Comparison of ENCODE assay signal across 26 cellular contexts in genomic region chr2:69575926-69576325, GRCh38.
DNase-seq lines count a peak whose midpoint lies in the region; ATAC-seq, FAIRE-seq and TF ChIP-seq lines count a peak whose summit lies in the region.
"Had no signal": no experiment of that assay in that cellular context is flagged by ENCODE, and none has a peak within 500 bp of the region (broad histone marks: within the 10 kb centered on the region; RNA-seq: fewer than 3 reads in every experiment).

No MANE protein-coding gene starts in this region.

- H3K9me1 ChIP-seq in K562 (ENCODE audit: control insufficient read depth, insufficient read depth, low read length) = peaks cover 3% of the 10 kb centered on the region

- no peak overlapping the region for H3K9ac ChIP-seq in K562 (ENCODE audit: insufficient read depth in 1 of 2, low read depth in 2 of 2, low read length in 2 of 2)
- H3K9ac ChIP-seq: GM23248, neural progenitor cell had no signal

- peaks cover 6% of the 10 kb centered on the region; the same call in 1 of the 2 replicates for H3K4me1 ChIP-seq in GM23338 (ENCODE audit: insufficient read depth)
- no peaks in the 10 kb centered on the region; a peak in 1 of 5 replicates for H3K4me1 ChIP-seq in K562 (replicated peaks in 1 of 2; ENCODE audit: control insufficient read depth in 2 of 2, insufficient read depth in 2 of 2, low read length in 2 of 2)
- H3K4me1 ChIP-seq in hepatocyte (ENCODE audit: insufficient read depth) = no peaks in the 10 kb centered on the region

- 88% methylated on average over 1 of the region's 1 CpG for WGBS in K562 (ENCODE audit: insufficient coverage, low coverage, missing lambda C conversion rate)
- 100% methylated on average over 1 of the region's 1 CpG for WGBS in hepatocyte (ENCODE audit: low lambda C conversion rate, missing lambda C conversion rate)

- no peak for DNase-seq in CD4-positive, alpha-beta T cell
- DNase-seq in GM23338 (ENCODE audit: low spot score) (no peak), K562 (ENCODE audit: extremely low read depth in 1 of 4, low spot score in 3 of 4) (no peak), medulla oblongata (ENCODE audit: extremely low spot score) (peak; percentile 32), hepatocyte (ENCODE audit: low spot score) (no peak)
- DNase-seq in stimulated activated naive CD8-positive, alpha-beta T cell treated with anti-CD3 and anti-CD28 coated beads, Interleukin-15, Interleukin-2, amounts not matched to agents 100 U/mL and 50 U/mL, for 24 hours = no peak
- DNase-seq: activated CD4-positive, alpha-beta T cell treated with anti-CD3 and anti-CD28 coated beads for 36 hours; activated naive CD4-positive, alpha-beta T cell treated with anti-CD3 and anti-CD28 coated beads for 36 hours; anterior cingulate cortex; dorsolateral prefrontal cortex; GM23248; hippocampal formation; left ventricle myocardium superior; mucosa of descending colon; NCI-H1694; NCI-H2171 treated with DMSO at 0.1 percent for 48 hours; NCI-H526 had no signal

- H3K4me1 Mint-ChIP-seq in CD4-positive, alpha-beta T cell (ENCODE audit: low read depth) = peaks cover 90% of the 10 kb centered on the region
- H3K4me1 Mint-ChIP-seq in GM23338 = peaks cover 29% of the 10 kb centered on the region

- no peak for TF ChIP-seq POLR2A in K562 (conservative IDR thresholded peaks at IDR 0.05)

- BruUV-seq in K562 (replicated peaks; lab: Mats Ljungman, UMichigan) = no TSS peak

- no peak overlapping the region for H3K4me3 Mint-ChIP-seq in CD4-positive, alpha-beta T cell
- no peak overlapping the region for H3K4me3 Mint-ChIP-seq in GM23338
- H3K4me3 Mint-ChIP-seq: activated CD4-positive, alpha-beta T cell treated with anti-CD3 and anti-CD28 coated beads for 36 hours; activated naive CD4-positive, alpha-beta T cell treated with anti-CD3 and anti-CD28 coated beads for 36 hours; neural progenitor cell had no signal

- H3K79me2 ChIP-seq in GM23338 (replicated peaks; ENCODE audit: insufficient read depth) = peaks cover 16% of the 10 kb centered on the region; the same call in 1 of the 2 replicates
- H3K79me2 ChIP-seq in K562 (ENCODE audit: control insufficient read depth, insufficient read depth, low read length) = no peaks in the 10 kb centered on the region
- H3K79me2 ChIP-seq in hepatocyte = peaks cover 88% of the 10 kb centered on the region

- in situ Hi-C loops in K562 (cut with MboI) = no loop called here

- intact Hi-C loops in CD4-positive, alpha-beta T cell (cut with DNase I, micrococcal nuclease) = no loop called here
- intact Hi-C loops in K562 (cut with micrococcal nuclease) = no loop called here

- H3K27ac ChIP-seq in CD4-positive, alpha-beta T cell (ENCODE audit: low read depth, low read length) = no peak overlapping the region
- H3K27ac ChIP-seq in GM23338 (ENCODE audit: low read depth) = 0 out of 2 replicates have a peak overlapping the region, but pooled peaks have one; percentile 16
- H3K27ac ChIP-seq in K562 (ENCODE audit: extremely low read depth, low read depth, low read length) = no peak overlapping the region
- H3K27ac ChIP-seq in hepatocyte = no peak overlapping the region
- H3K27ac ChIP-seq: GM23248, neural progenitor cell, SJCRH30 had no signal

- H3K9me3 Mint-ChIP-seq in CD4-positive, alpha-beta T cell = no peaks in the 10 kb centered on the region
- H3K9me3 Mint-ChIP-seq in GM23338 = no peaks in the 10 kb centered on the region
- H3K9me3 Mint-ChIP-seq: activated naive CD4-positive, alpha-beta T cell treated with anti-CD3 and anti-CD28 coated beads for 36 hours; neural progenitor cell had no signal

- POLR2A ChIA-PET in CD4-positive, alpha-beta T cell (lab: Charles Lee) = no interaction called here
- POLR2A ChIA-PET in K562 (lab: Yijun Ruan, JAX) = interaction anchor here (1.0 kb wide), 1 partner anchor 14 kb away, joined by 3 read pairs; no protein-coding TSS in a partner anchor

- H2AFZ ChIP-seq in GM23338 (no peak overlapping the region), K562 (ENCODE audit: low read depth, low read length) (no peak overlapping the region), hepatocyte (no peak overlapping the region)
- H2AFZ ChIP-seq: GM23248, neural progenitor cell had no signal

- TF ChIP-seq EP300 in K562 (IDR thresholded peaks at IDR 0.05; ENCODE audit: low read length) = no peak

- H3K4me3 ChIP-seq in GM23338 (no peak overlapping the region), K562 (no peak overlapping the region), hepatocyte (no peak overlapping the region)
- H3K4me3 ChIP-seq: dorsolateral prefrontal cortex, GM23248, mucosa of descending colon, neural progenitor cell, SJCRH30, upper lobe of left lung had no signal

- TF ChIP-seq CTCF in CD4-positive, alpha-beta T cell (IDR thresholded peaks at IDR 0.05) = no peak
- TF ChIP-seq CTCF in GM23338 (conservative IDR thresholded peaks at IDR 0.05; ENCODE audit: low read depth in 2 of 2) = no peak
- TF ChIP-seq CTCF in K562 (IDR thresholded peaks at IDR 0.05 in 2 of 3, conservative IDR thresholded peaks at IDR 0.05 in 1 of 3; ENCODE audit: insufficient read depth in 2 of 3, low read depth in 1 of 3, low read length in 3 of 3) = no peak
- no peak for TF ChIP-seq CTCF in hepatocyte (IDR thresholded peaks at IDR 0.05; ENCODE audit: poor library complexity)

- H3F3A ChIP-seq in GM23338 (replicated peaks; ENCODE audit: low read depth) = no peaks in the 10 kb centered on the region

- H3K36me3 ChIP-seq in GM23338 (ENCODE audit: insufficient read depth) (no peaks in the 10 kb centered on the region), K562 (ENCODE audit: control insufficient read depth, insufficient read depth, low read length) (no peaks in the 10 kb centered on the region), hepatocyte (replicated peaks; ENCODE audit: insufficient read depth, low read depth) (no peaks in the 10 kb centered on the region)
- H3K36me3 ChIP-seq: neural progenitor cell, SJCRH30, upper lobe of left lung had no signal

- no peak overlapping the region for H3K4me2 ChIP-seq in GM23338
- no peak overlapping the region for H3K4me2 ChIP-seq in K562 (ENCODE audit: insufficient read depth, low read length)
- no peak overlapping the region for H3K4me2 ChIP-seq in hepatocyte
- H3K4me2 ChIP-seq: neural progenitor cell had no signal

- H3K27me3 ChIP-seq in CD4-positive, alpha-beta T cell (ENCODE audit: control insufficient read depth, insufficient read depth, low read length) = no peaks in the 10 kb centered on the region
- no peaks in the 10 kb centered on the region for H3K27me3 ChIP-seq in GM23338 (ENCODE audit: insufficient read depth)
- H3K27me3 ChIP-seq in K562 (ENCODE audit: control insufficient read depth in 2 of 2, insufficient read depth in 2 of 2, low read length in 2 of 2) = no peaks in the 10 kb centered on the region
- no peaks in the 10 kb centered on the region for H3K27me3 ChIP-seq in hepatocyte
- H3K27me3 ChIP-seq: dorsolateral prefrontal cortex, neural progenitor cell, SJCRH30, upper lobe of left lung had no signal

- peak overlapping the region; percentile 81 for H3K27ac Mint-ChIP-seq in CD4-positive, alpha-beta T cell
- no peak overlapping the region for H3K27ac Mint-ChIP-seq in GM23338
- H3K27ac Mint-ChIP-seq: activated CD4-positive, alpha-beta T cell treated with anti-CD3 and anti-CD28 coated beads for 36 hours; neural progenitor cell; progenitor cell of endocrine pancreas had no signal

- H3K9me3 ChIP-seq in CD4-positive, alpha-beta T cell (ENCODE audit: control insufficient read depth, low read length) = no peaks in the 10 kb centered on the region
- H3K9me3 ChIP-seq in K562 (replicated peaks; ENCODE audit: control insufficient read depth, insufficient read depth, low read depth, low read length) (no peaks in the 10 kb centered on the region), hepatocyte (ENCODE audit: low read depth) (no peaks in the 10 kb centered on the region)
- H3K9me3 ChIP-seq: mucosa of descending colon, SJCRH30, upper lobe of left lung had no signal

- no peaks in the 10 kb centered on the region; the same call in 1 of the 2 replicates for H4K20me1 ChIP-seq in GM23338 (replicated peaks; ENCODE audit: insufficient read depth)
- no peaks in the 10 kb centered on the region for H4K20me1 ChIP-seq in K562 (replicated peaks; ENCODE audit: control insufficient read depth, insufficient read depth, low read length)
- peaks cover 2% of the 10 kb centered on the region for H4K20me1 ChIP-seq in hepatocyte (ENCODE audit: insufficient read depth, poor library complexity, severe bottlenecking)

- no peak for FAIRE-seq in K562 (lab: Jason Lieb, UNC)
- FAIRE-seq: G401.6, GM18507, HTR-8/SVneo had no signal

- H3K27me3 Mint-ChIP-seq in CD4-positive, alpha-beta T cell = no peaks in the 10 kb centered on the region
- H3K27me3 Mint-ChIP-seq in GM23338 (ENCODE audit: insufficient read depth, low read depth, poor library complexity) = peaks cover 2% of the 10 kb centered on the region
- H3K27me3 Mint-ChIP-seq: activated CD4-positive, alpha-beta T cell treated with anti-CD3 and anti-CD28 coated beads for 36 hours; progenitor cell of endocrine pancreas had no signal

- TF ChIP-seq RAD21 in K562 (CRISPR knock-in tag; conservative IDR thresholded peaks at IDR 0.05 in 1 of 2, IDR thresholded peaks at IDR 0.05 in 1 of 2) = no peak

- H3K9me2 ChIP-seq in GM23338 (ENCODE audit: insufficient read depth) (peaks cover 12% of the 10 kb centered on the region; the same call in 1 of the 2 replicates), hepatocyte (replicated peaks; ENCODE audit: insufficient read depth) (no peaks in the 10 kb centered on the region)

- H3K36me3 Mint-ChIP-seq in CD4-positive, alpha-beta T cell (ENCODE audit: low read depth) = peaks cover 55% of the 10 kb centered on the region
- H3K36me3 Mint-ChIP-seq in GM23338 (ENCODE audit: low read depth) = no peaks in the 10 kb centered on the region

- ATAC-seq in CD4-positive, alpha-beta T cell (ENCODE audit: poor library complexity) = no peak
- ATAC-seq in GM23338 = peak; percentile 19; the same call in 2 of the 3 replicates
- ATAC-seq in K562 = no peak
- no peak for ATAC-seq in stimulated activated naive CD8-positive, alpha-beta T cell treated with anti-CD3 and anti-CD28 coated beads, Interleukin-15, Interleukin-2, amounts not matched to agents 100 U/mL and 50 U/mL, for 24 hours
- no peak for ATAC-seq in HG02852 (IDR thresholded peaks at IDR 0.05; ENCODE audit: unreplicated experiment)
- ATAC-seq in GM19351 (IDR thresholded peaks at IDR 0.05; ENCODE audit: unreplicated experiment) = no peak
- ATAC-seq: activated CD4-positive, alpha-beta T cell treated with anti-CD3 and anti-CD28 coated beads for 36 hours; left ventricle myocardium superior; mucosa of descending colon had no signal

- CTCF ChIA-PET in CD4-positive, alpha-beta T cell (lab: Charles Lee) = interaction anchor here (5.6 kb wide), 1 partner anchor 10 kb away, joined by 37 read pairs; no protein-coding TSS in a partner anchor
- CTCF ChIA-PET in K562 (lab: Yijun Ruan, JAX; ENCODE audit: low intra/inter-chr PET ratio) = no interaction called here

TF ChIP-seq in GM23338, 12 proteins besides CTCF, POLR2A, EP300 and RAD21 (continues in another document):
- TF ChIP-seq NANOG (IDR thresholded peaks at IDR 0.05; ENCODE audit: borderline replicate concordance) = no peak
- TF ChIP-seq ZNF331 (CRISPR knock-in tag; IDR thresholded peaks at IDR 0.05; ENCODE audit: low read depth) = no peak
- TF ChIP-seq EZH2phosphoT487 (IDR thresholded peaks at IDR 0.05; ENCODE audit: unreplicated experiment) = no peak

TF ChIP-seq in K562, 482 proteins besides CTCF, POLR2A, EP300 and RAD21 (continues in another document):
- TF ChIP-seq DNMT1 (IDR thresholded peaks at IDR 0.05) = no peak
